Comparison of ENCODE assay signal across 25 cellular contexts in genomic region chr14:36408388-36408787, GRCh38.
DNase-seq lines count a peak whose midpoint lies in the region; FAIRE-seq and TF ChIP-seq lines count a peak whose summit lies in the region.
"Had no signal": no experiment of that assay in that cellular context is flagged by ENCODE, and none has a peak within 500 bp of the region (broad histone marks: within the 10 kb centered on the region; RNA-seq: fewer than 3 reads in every experiment).

No MANE protein-coding gene starts in this region.

- H3K9me3 Mint-ChIP-seq in endodermal cell (peaks cover 34% of the 10 kb centered on the region), type B pancreatic cell (peaks cover 6% of the 10 kb centered on the region)

- H3K9ac ChIP-seq in endodermal cell (ENCODE audit: extremely low read depth, low read length, poor library complexity, severe bottlenecking): no peak overlapping the region
- H3K9ac ChIP-seq: BLaER1 treated with 17β-estradiol and CSF1 and Interleukin-3, amounts not matched to agents 10 nM and 100 nM had no signal

- WGBS in endodermal cell (ENCODE audit: insufficient coverage in 1 of 2, insufficient read length in 1 of 2), 2 experiments: 50 to 72% methylated on average over 1 to 3 of the region's 3 CpGs
- WGBS in small intestine, 3 donors: 44 to 49% (median 47%) methylated on average over 3 of the region's 3 CpGs

- H3K27ac Mint-ChIP-seq in endodermal cell (no peak overlapping the region), type B pancreatic cell (no peak overlapping the region)
- H3K27ac Mint-ChIP-seq: CD8-positive, alpha-beta memory T cell had no signal

- H3K27me3 Mint-ChIP-seq in endodermal cell (ENCODE audit: insufficient read depth) (peaks cover 5% of the 10 kb centered on the region), type B pancreatic cell (peaks cover 23% of the 10 kb centered on the region)

- H3K36me3 ChIP-seq in endodermal cell (ENCODE audit: control insufficient read depth, insufficient read depth, low read length) (no peaks in the 10 kb centered on the region), small intestine (ENCODE audit: control insufficient read depth in 2 of 2, insufficient read depth in 2 of 2, low read length in 2 of 2) (no peaks in the 10 kb centered on the region)
- H3K36me3 ChIP-seq: BLaER1 treated with 17β-estradiol and CSF1 and Interleukin-3, amounts not matched to agents 10 nM and 100 nM had no signal

- H3K4me3 Mint-ChIP-seq in endodermal cell (no peak overlapping the region), type B pancreatic cell (no peak overlapping the region)
- H3K4me3 Mint-ChIP-seq: CD8-positive, alpha-beta memory T cell had no signal

- H3K27me3 ChIP-seq in endodermal cell (ENCODE audit: control insufficient read depth, insufficient read depth, low read length, poor library complexity, severe bottlenecking) (no peaks in the 10 kb centered on the region), small intestine (ENCODE audit: control insufficient read depth in 2 of 2, insufficient read depth in 2 of 2, low read length in 2 of 2) (no peaks in the 10 kb centered on the region)
- H3K27me3 ChIP-seq: BLaER1 treated with 17β-estradiol and CSF1 and Interleukin-3, amounts not matched to agents 10 nM and 100 nM had no signal

- H3K4me1 ChIP-seq in endodermal cell (ENCODE audit: control insufficient read depth, insufficient read depth, low read length) (no peaks in the 10 kb centered on the region), small intestine (ENCODE audit: control insufficient read depth in 2 of 2, insufficient read depth in 1 of 2, low read depth in 1 of 2, low read length in 1 of 2) (no peaks in the 10 kb centered on the region)
- H3K4me1 ChIP-seq: A549 had no signal

- TF ChIP-seq CTCF in endodermal cell (conservative IDR thresholded peaks at IDR 0.05) (peak; percentile 58), type B pancreatic cell (conservative IDR thresholded peaks at IDR 0.05) (peak; percentile 46)

- no peak for FAIRE-seq in small intestine (lab: Jason Lieb, UNC)
- FAIRE-seq: A549, G401.6, GM12878, H54, HTR-8/SVneo, K562 had no signal

- no peak overlapping the region for H3K4me3 ChIP-seq in Jurkat, Clone E6-1 (ENCODE audit: low read length)
- H3K4me3 ChIP-seq in endodermal cell (ENCODE audit: low read length) (no peak overlapping the region), small intestine (ENCODE audit: low read depth in 1 of 2, low read length in 2 of 2) (no peak overlapping the region)
- H3K4me3 ChIP-seq: A549; BLaER1 treated with 17β-estradiol and CSF1 and Interleukin-3, amounts not matched to agents 10 nM and 100 nM; GM12878; K562; SK-N-MC had no signal

- DNase-seq in NCI-H2171 treated with DMSO at 0.1 percent for 48 hours (lab: John Stamatoyannopoulos, UW) (peak; percentile 18), NCI-H2171 (lab: John Stamatoyannopoulos, UW) (no peak), endodermal cell (no peak), type B pancreatic cell (ENCODE audit: extremely low spot score, unreplicated experiment) (no peak), RPMI8226 (no peak), A172 (ENCODE audit: low spot score) (no peak), small intestine (no peak)
- peak; percentile 18 for DNase-seq in Jurkat, Clone E6-1 (ENCODE audit: low read depth, low spot score)
- DNase-seq: CD8-positive, alpha-beta memory T cell; DMS79 treated with DMSO at 0.1 percent for 48 hours; NCI-H1048; NCI-H1436 treated with DMSO at 0.1 percent for 48 hours; NCI-H2029 treated with DMSO at 0.1 percent for 48 hours; NCI-H226; NCI-H524 treated with DMSO at 0.1 percent for 48 hours; NK-92 treated with Interleukin-12 subunit alpha and Interleukin-12 subunit beta, amount 100 ng/mL, for 24 hours had no signal

- H3K27ac ChIP-seq in endodermal cell (ENCODE audit: low read depth, low read length) (no peak overlapping the region), small intestine (ENCODE audit: low read depth in 1 of 2, low read length in 1 of 2) (no peak overlapping the region)
- H3K27ac ChIP-seq: A549; BLaER1 treated with 17β-estradiol and CSF1 and Interleukin-3, amounts not matched to agents 10 nM and 100 nM; HL-60; SK-N-MC had no signal

- H3K9me3 ChIP-seq in endodermal cell (ENCODE audit: control insufficient read depth, low read length) (no peaks in the 10 kb centered on the region), small intestine (ENCODE audit: control insufficient read depth, low read depth) (no peaks in the 10 kb centered on the region)
- H3K9me3 ChIP-seq: A549 had no signal

- H3K4me1 Mint-ChIP-seq in endodermal cell (no peaks in the 10 kb centered on the region), type B pancreatic cell (ENCODE audit: unreplicated experiment) (peaks cover 6% of the 10 kb centered on the region)
- H3K4me1 Mint-ChIP-seq: CD8-positive, alpha-beta memory T cell had no signal

- H3K36me3 Mint-ChIP-seq in endodermal cell (ENCODE audit: low read depth) (peaks cover 2% of the 10 kb centered on the region), type B pancreatic cell (no peaks in the 10 kb centered on the region)
- H3K36me3 Mint-ChIP-seq: CD8-positive, alpha-beta memory T cell had no signal

Comparison
In these comparisons a context has a peak if more than half of its experiments do, and no peak if none do; other contexts are left out.
1. DNase-seq: peak in NCI-H2171 treated with DMSO at 0.1 percent for 48 hours (single experiment) and Jurkat, Clone E6-1 (single experiment); none in NCI-H2171 (single experiment), endodermal cell (single experiment), type B pancreatic cell (single experiment), RPMI8226 (single experiment), A172 (single experiment) and small intestine (single experiment).